In genomic region chr10:94115725-94116124, GRCh38 we compare ENCODE assay signal across 21 cellular contexts.
A peak's percentile ranks its signal among the peaks of the same experiment; 100 is the strongest.
DNase-seq lines count a peak whose midpoint lies in the region; ATAC-seq and TF ChIP-seq lines count a peak whose summit lies in the region.
"Had no signal": no experiment of that assay in that cellular context is flagged by ENCODE, and none has a peak within 500 bp of the region (broad histone marks: within the 10 kb centered on the region; RNA-seq: fewer than 3 reads in every experiment).

No MANE protein-coding gene starts in this region.

- dilution Hi-C loops in mammary epithelial cell (cut with HindIII; ENCODE audit: low sequenced_read_pairs) = no loop called here

- H3K4me2 ChIP-seq in mammary epithelial cell (ENCODE audit: insufficient read depth, low read depth, low read length) (no peak overlapping the region), trophoblast cell (ENCODE audit: low read length) (no peak overlapping the region)
- H3K4me2 ChIP-seq: BLaER1 had no signal

- no peak overlapping the region for H3K18ac ChIP-seq in trophoblast cell (ENCODE audit: low read length)

- H3K27ac ChIP-seq in mammary epithelial cell (ENCODE audit: insufficient read depth, low read depth, low read length) (no peak overlapping the region), trophoblast cell (ENCODE audit: low read depth, low read length) (no peak overlapping the region)
- H3K27ac ChIP-seq: BLaER1, dorsolateral prefrontal cortex, esophagus squamous epithelium, heart right ventricle had no signal

- H3K79me2 ChIP-seq in mammary epithelial cell (ENCODE audit: insufficient read depth, low read length) (no peaks in the 10 kb centered on the region), trophoblast cell (ENCODE audit: control insufficient read depth, insufficient read depth, low read length, poor library complexity) (no peaks in the 10 kb centered on the region)

- H3K4me3 ChIP-seq in mammary epithelial cell (replicated peaks in 1 of 3; ENCODE audit: insufficient read depth in 1 of 3, low read depth in 2 of 3, low read length in 3 of 3) (no peak overlapping the region), trophoblast cell (ENCODE audit: low read depth, low read length) (no peak overlapping the region)
- H3K4me3 ChIP-seq: BLaER1, dorsolateral prefrontal cortex, esophagus squamous epithelium, heart right ventricle had no signal

- ATAC-seq in HG03280 (IDR thresholded peaks at IDR 0.05; ENCODE audit: unreplicated experiment) (no peak), GM18505 (IDR thresholded peaks at IDR 0.05; ENCODE audit: unreplicated experiment) (no peak)
- ATAC-seq: heart right ventricle, right cardiac atrium had no signal

- H4K12ac ChIP-seq in trophoblast cell (ENCODE audit: low read depth, low read length) = no peak overlapping the region

- TF ChIP-seq POLR2A in GM18505 (IDR thresholded peaks at IDR 0.05; ENCODE audit: borderline replicate concordance, extremely low read depth, insufficient read depth, insufficient read length) = no peak

- TF ChIP-seq CTCF in mammary epithelial cell (conservative IDR thresholded peaks at IDR 0.05 in 1 of 2, IDR thresholded peaks at IDR 0.05 in 1 of 2; ENCODE audit: extremely low read depth in 1 of 2, insufficient read depth in 1 of 2, low read depth in 1 of 2, low read length in 2 of 2) = no peak

- no peak overlapping the region for H4K8ac ChIP-seq in trophoblast cell (ENCODE audit: low read depth, low read length)

- no peak overlapping the region for H3K9ac ChIP-seq in mammary epithelial cell (ENCODE audit: insufficient read depth, low read length)
- no peak overlapping the region for H3K9ac ChIP-seq in trophoblast cell (ENCODE audit: low read length)
- H3K9ac ChIP-seq: BLaER1 had no signal

- no peaks in the 10 kb centered on the region for H3K79me1 ChIP-seq in trophoblast cell (ENCODE audit: low read length)

- H3K9me3 ChIP-seq in mammary epithelial cell (replicated peaks; ENCODE audit: insufficient read depth, low read length) (no peaks in the 10 kb centered on the region), trophoblast cell (ENCODE audit: insufficient read depth, low read depth, low read length) (peaks cover 2% of the 10 kb centered on the region)
- H3K9me3 ChIP-seq: BLaER1, esophagus squamous epithelium, heart right ventricle had no signal

- H2BK120ac ChIP-seq in trophoblast cell (ENCODE audit: insufficient read depth, low read length, poor library complexity) = no peak overlapping the region

- no peak overlapping the region for H2BK5ac ChIP-seq in trophoblast cell (ENCODE audit: low read depth, low read length, poor library complexity)

- no peak overlapping the region for H2BK12ac ChIP-seq in trophoblast cell (ENCODE audit: low read length)

- intact Hi-C loops in mammary epithelial cell (cut with micrococcal nuclease) = no loop called here

- no TSS peak for BruUV-seq in mammary epithelial cell (replicated peaks; lab: Mats Ljungman, UMichigan)

- no peaks in the 10 kb centered on the region for H3K4me1 ChIP-seq in mammary epithelial cell (ENCODE audit: insufficient read depth, low read length)
- peaks cover 4 to 8% of the 10 kb centered on the region in 2 experiments for H3K4me1 ChIP-seq in trophoblast cell (ENCODE audit: control insufficient read depth in 1 of 2, insufficient read depth in 2 of 2, low read length in 2 of 2)
- H3K4me1 ChIP-seq: BLaER1, esophagus squamous epithelium had no signal

- no peak overlapping the region for H3K14ac ChIP-seq in trophoblast cell (ENCODE audit: low read length)

- H4K91ac ChIP-seq in trophoblast cell (ENCODE audit: low read depth, low read length) = no peak overlapping the region

- DNase-seq in EL = peak; percentile 82
- peak; percentile 52 for DNase-seq in LoVo (ENCODE audit: low spot score)
- peak; percentile 91 for DNase-seq in mammary epithelial cell
- peak; percentile 3 to 5 for DNase-seq in trophoblast cell
- no peak for DNase-seq in NCI-H2171 (lab: John Stamatoyannopoulos, UW)
- DNase-seq: activated CD4-positive, alpha-beta T cell treated with anti-CD3 and anti-CD28 coated beads, Interleukin-2, amount 50 U/mL, for 48 hours; activated naive CD8-positive, alpha-beta T cell treated with anti-CD3 and anti-CD28 coated beads, Interleukin-2, amount 10 ng/mL, durations not matched to agents 7 days and 5 days; activated T-cell treated with anti-CD3 and anti-CD28 coated beads, Interleukin-2, amount 50 U/mL, for 1 hour; dorsolateral prefrontal cortex; esophagus squamous epithelium; heart right ventricle; islet precursor cell; KBM-7; midbrain; NCI-H1092 treated with DMSO at 0.1 percent for 48 hours; right cardiac atrium; stimulated activated CD4-positive, alpha-beta T cell treated with anti-CD3 and anti-CD28 coated beads, Interleukin-1b, Interleukin-23, amount 100 ng/mL, for 48 hours; substantia nigra had no signal

- WGBS in mammary epithelial cell (ENCODE audit: low coverage, missing lambda C conversion rate) = 32% methylated on average over 4 of the region's 4 CpGs
- no CpG with 5 or more reads among the region's 4 CpGs for WGBS in trophoblast cell (ENCODE audit: extremely low coverage, insufficient coverage, insufficient read length)

- in situ Hi-C loops in mammary epithelial cell (cut with MboI; ENCODE audit: low sequenced_read_pairs in 2 of 2) = no loop called here

- CTCF ChIA-PET in mammary epithelial cell (lab: Charles Lee; ENCODE audit: low non-redundant PET) = no interaction called here

- H3K4ac ChIP-seq in trophoblast cell (ENCODE audit: low read depth, low read length) = no peak overlapping the region

- H4K20me1 ChIP-seq in mammary epithelial cell (ENCODE audit: insufficient read depth, low read length) = no peaks in the 10 kb centered on the region
- H4K20me1 ChIP-seq: BLaER1 had no signal

- H3K27me3 ChIP-seq in mammary epithelial cell (ENCODE audit: insufficient read depth, low read length) (peaks cover 1% of the 10 kb centered on the region), trophoblast cell (ENCODE audit: insufficient read depth, low read length) (no peaks in the 10 kb centered on the region)
- H3K27me3 ChIP-seq: BLaER1, esophagus squamous epithelium, heart right ventricle had no signal

- no peak overlapping the region for H3K23ac ChIP-seq in trophoblast cell (ENCODE audit: low read length)

- H2AFZ ChIP-seq in mammary epithelial cell (ENCODE audit: low read depth, low read length) (no peak overlapping the region), trophoblast cell (ENCODE audit: insufficient read depth, low read length, poor library complexity) (no peak overlapping the region)

- H2AK5ac ChIP-seq in trophoblast cell (ENCODE audit: low read length) = no peak overlapping the region

- H3K36me3 ChIP-seq in mammary epithelial cell (ENCODE audit: insufficient read depth, low read length) = no peaks in the 10 kb centered on the region
- H3K36me3 ChIP-seq in trophoblast cell (ENCODE audit: control insufficient read depth in 1 of 2, insufficient read depth in 2 of 2, low read length in 2 of 2) = no peaks in the 10 kb centered on the region
- H3K36me3 ChIP-seq: BLaER1, esophagus squamous epithelium, heart right ventricle had no signal
